8 cellular contexts compared by ENCODE assay signal in the genomic region with DNA sequence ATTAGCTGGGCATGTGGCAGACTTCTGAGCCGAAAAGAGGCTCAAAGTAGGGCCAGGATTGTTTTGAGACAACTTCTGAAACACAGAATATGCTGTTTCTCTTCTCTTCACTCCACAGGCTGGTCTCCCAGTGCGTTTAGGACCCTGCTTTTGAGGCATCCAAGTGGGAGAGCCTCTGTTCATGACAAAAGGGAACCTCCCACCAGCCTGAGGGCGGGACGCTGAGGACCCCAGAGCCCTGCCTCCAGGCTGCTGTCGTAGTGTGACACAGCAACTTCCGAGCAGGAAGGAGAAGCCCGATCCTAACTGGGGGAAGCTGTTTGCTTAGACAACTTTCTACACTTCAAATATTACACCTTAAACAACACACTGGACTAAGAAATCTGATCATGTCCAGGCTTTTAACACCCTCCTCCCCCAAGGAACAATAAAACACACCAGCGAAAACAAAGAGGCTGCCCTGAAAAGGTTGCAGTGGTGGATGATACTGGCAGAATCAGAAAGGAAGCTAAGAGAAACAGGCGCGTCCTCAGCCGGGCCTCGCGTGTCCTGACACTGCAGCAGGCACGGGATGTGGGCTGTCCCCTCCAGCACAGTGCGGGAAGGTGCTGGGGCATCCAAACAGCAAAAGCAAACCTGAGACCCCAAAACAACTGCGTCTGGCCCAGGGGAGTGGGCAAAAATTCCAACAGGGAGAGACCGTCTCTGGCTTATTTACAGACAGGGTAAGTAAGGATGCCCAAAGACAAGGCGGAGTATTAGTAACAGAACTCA. TPM values are rescaled to one million over a fixed set of nuclear protein-coding genes. Genes with fewer than 3 reads are reported as not detected.
DNase-seq lines count a peak whose midpoint lies in the region; ATAC-seq and TF ChIP-seq lines count a peak whose summit lies in the region.

No MANE protein-coding gene starts in this region.

- H3K27ac ChIP-seq in BLaER1 (peak overlapping the region; percentile 82), foreskin keratinocyte (peak overlapping the region; percentile 97)

- peak; percentile 72 for TF ChIP-seq POLR2A in GM18951 (IDR thresholded peaks at IDR 0.05; ENCODE audit: extremely low read depth, insufficient read depth, insufficient read length)

- H3K4me3 Mint-ChIP-seq in neural crest cell, result peak overlapping the region; percentile 90

- no peaks in the 10 kb centered on the region for H3K9me3 Mint-ChIP-seq in neural crest cell

- no peaks in the 10 kb centered on the region for H3K36me3 Mint-ChIP-seq in neural crest cell (ENCODE audit: low read depth)

- peak overlapping the region; percentile 67 for H3K4me3 ChIP-seq in BLaER1

- 0 out of 2 replicates have a peak, but pooled peaks cover 8% of the 10 kb centered on the region for H3K36me3 ChIP-seq in BLaER1

- peak overlapping the region; percentile 79 for H3K9ac ChIP-seq in BLaER1

- H3K27ac Mint-ChIP-seq in neural crest cell (ENCODE audit: unreplicated experiment), result peak overlapping the region; percentile 100

- no peaks in the 10 kb centered on the region for H3K27me3 Mint-ChIP-seq in neural crest cell (ENCODE audit: low read depth)

- peak overlapping the region; percentile 97 for H3K4me2 ChIP-seq in BLaER1

- H3K9me3 ChIP-seq in BLaER1, result no peaks in the 10 kb centered on the region

- H3K4me1 Mint-ChIP-seq in neural crest cell, result peaks cover 84% of the 10 kb centered on the region

- ATAC-seq in HG03108 (IDR thresholded peaks at IDR 0.05; ENCODE audit: unreplicated experiment), result peak; percentile 56
- ATAC-seq in foreskin keratinocyte, result peak; percentile 49

- H3K27me3 ChIP-seq in BLaER1 (no peaks in the 10 kb centered on the region), foreskin keratinocyte (no peaks in the 10 kb centered on the region)

- in situ Hi-C loops in GM18951 (cut with MboI; ENCODE audit: low sequenced_read_pairs, unreplicated experiment), result loop anchor here (25.0 kb wide), 1 partner anchor 393 kb away; no protein-coding TSS in a partner anchor

- peaks cover 77% of the 10 kb centered on the region for H3K4me1 ChIP-seq in BLaER1
- peaks cover 62% of the 10 kb centered on the region for H3K4me1 ChIP-seq in foreskin keratinocyte

- DNase-seq in NCI-H82 treated with DMSO at 0.1 percent for 48 hours (lab: John Stamatoyannopoulos, UW; ENCODE audit: unreplicated experiment) (peak; percentile 52), activated gamma-delta T cell (lab: John Stamatoyannopoulos, UW) (peak; percentile 15), foreskin keratinocyte (peak in 1 of 2 donors; percentile 74), neural crest cell (ENCODE audit: low read depth, low spot score) (peak; percentile 59), LoVo (ENCODE audit: low spot score) (no peak)

- no peak for TF ChIP-seq CTCF in foreskin keratinocyte (conservative IDR thresholded peaks at IDR 0.05)
- TF ChIP-seq CTCF in neural crest cell (conservative IDR thresholded peaks at IDR 0.05), result no peak

- peaks cover 100% of the 10 kb centered on the region for H4K20me1 ChIP-seq in BLaER1

RNA-seq across cellular contexts. Expression of a gene that starts 9.3 kb away (rescaled TPM):
- total RNA-seq in foreskin keratinocyte (17.1 and 18.4 TPM in 2 replicates), neural crest cell (16.8 and 18.6 TPM in 2 replicates)
- 5.7 and 7.1 TPM in 2 replicates for polyA plus RNA-seq in foreskin keratinocyte
